1 cellular context compared by ENCODE assay signal in genomic region chr7:27213150-27213903, GRCh38.
A peak's percentile ranks its signal among the peaks of the same experiment; 100 is the strongest.
TF ChIP-seq lines count a peak whose summit lies in the region.

No MANE protein-coding gene starts in this region.

TF ChIP-seq in K562, 482 proteins besides CTCF, POLR2A, EP300 and RAD21:
- TF ChIP-seq ZSCAN29 (IDR thresholded peaks at IDR 0.05) (0 out of 2 replicates have a peak, but pooled peaks have one; percentile 40), POU5F1 (IDR thresholded peaks at IDR 0.05; ENCODE audit: borderline replicate concordance, low read depth, low read length, partially characterized antibody) (no peak)
